8 cellular contexts compared by ENCODE assay signal in genomic region chr15:77420610-77421369, GRCh38.
DNase-seq lines count a peak whose midpoint lies in the region; ATAC-seq and TF ChIP-seq lines count a peak whose summit lies in the region.

Gene HMG20A, plus strand, starts transcription at chr15:77420888. Its CDS starts 37,520 bp downstream, at chr15:77458408.

- POLR2A ChIA-PET in AG04449 (lab: Yijun Ruan, JAX): interaction anchor here (0.5 to 1.3 kb wide), 3 partner anchors 30 to 314 kb away, joined by 3 to 4 read pairs (median 3); no protein-coding TSS in a partner anchor

- TF ChIP-seq CTCF in AG04449 (IDR thresholded peaks at IDR 0.05; ENCODE audit: insufficient read depth, low read length, missing control alignments) (no peak), choroid plexus epithelial cell (conservative IDR thresholded peaks at IDR 0.05; ENCODE audit: low read depth, low read length) (no peak)

- ATAC-seq in GM18873 (IDR thresholded peaks at IDR 0.05; ENCODE audit: low FRiP score, unreplicated experiment): peak; percentile 43
- ATAC-seq in HG03159 (IDR thresholded peaks at IDR 0.05; ENCODE audit: unreplicated experiment): peak; percentile 44

- no peak for DNase-seq in AG04449 (ENCODE audit: low read depth, low spot score)
- DNase-seq in NCI-H345 treated with DMSO at 0.1 percent for 48 hours (lab: John Stamatoyannopoulos, UW; ENCODE audit: unreplicated experiment): peak; percentile 80
- DNase-seq in activated CD4-positive, CD25-positive, alpha-beta regulatory T cell treated with anti-CD3 and anti-CD28 coated beads, Interleukin-2, amount 50 U/mL, for 72 hours: peak; percentile 52
- peak; percentile 91 for DNase-seq in choroid plexus epithelial cell (ENCODE audit: low read depth)
- DNase-seq in kidney glomerular epithelial cell (lab: John Stamatoyannopoulos, UW): peak; percentile 89
- peak; percentile 33 to 41 for DNase-seq in stimulated activated CD4-positive, alpha-beta T cell treated with anti-CD3 and anti-CD28 coated beads, Interleukin-15, amount 100 ng/mL, for 48 hours (ENCODE audit: low read depth in 2 of 2)

- H3K4me3 ChIP-seq in AG04449 (ENCODE audit: low read depth, low read length) (peak within 1 kb of the TSS; percentile 83), choroid plexus epithelial cell (ENCODE audit: low read depth, low read length) (peak within 1 kb of the TSS; percentile 88)

- CTCF ChIA-PET in AG04449 (lab: Yijun Ruan, JAX): interaction anchor here (1.0 to 3.1 kb wide), 5 partner anchors 62 to 302 kb away, joined by 3 to 25 read pairs (median 4); no protein-coding TSS in a partner anchor
